ENCODE assay signal across 1 cellular context in genomic region chr13:95112883-95113282, GRCh38.
TF ChIP-seq lines count a peak whose summit lies in the region.

No MANE protein-coding gene starts in this region.

TF ChIP-seq in SK-N-SH, 30 proteins besides CTCF, POLR2A, EP300 and RAD21 (continued from another document):
- TF ChIP-seq ZBTB33 (IDR thresholded peaks at IDR 0.05; ENCODE audit: borderline replicate concordance, low read depth) (no peak), FOXJ3 (CRISPR knock-in tag; IDR thresholded peaks at IDR 0.05) (no peak), REST (IDR thresholded peaks at IDR 0.05; ENCODE audit: low read depth, low read length) (no peak), MAX (IDR thresholded peaks at IDR 0.05; ENCODE audit: low read depth) (no peak), RFX5 (IDR thresholded peaks at IDR 0.05; ENCODE audit: low read length) (no peak), SIN3A (IDR thresholded peaks at IDR 0.05; ENCODE audit: borderline replicate concordance, low read depth, low read length) (no peak), USF1 (IDR thresholded peaks at IDR 0.05; ENCODE audit: borderline replicate concordance, low read depth) (no peak), GATA2 (CRISPR knock-in tag; IDR thresholded peaks at IDR 0.05) (no peak), NRF1 (IDR thresholded peaks at IDR 0.05; ENCODE audit: low read depth, low read length) (no peak), CHD2 (IDR thresholded peaks at IDR 0.05; ENCODE audit: low read length, partially characterized antibody) (no peak), NFIC (IDR thresholded peaks at IDR 0.05; ENCODE audit: borderline replicate concordance) (no peak), RXRA (IDR thresholded peaks at IDR 0.05; ENCODE audit: borderline replicate concordance, low read depth) (no peak)
